19 cellular contexts compared by ENCODE assay signal in genomic region chr17:14320098-14320497, GRCh38. TPM values are rescaled to one million over a fixed set of nuclear protein-coding genes. Genes with fewer than 3 reads are reported as not detected.
"Had no signal": no experiment of that assay in that cellular context is flagged by ENCODE, and none has a peak within 500 bp of the region (broad histone marks: within the 10 kb centered on the region; RNA-seq: fewer than 3 reads in every experiment).

No MANE protein-coding gene starts in this region.

- ATAC-seq: gastroesophageal sphincter; heart right ventricle; stimulated activated naive B cell treated with anti-CD40 and anti-IgM and Interleukin-4, amounts not matched to agents 10 μg/mL and 1 μg/mL and 100 μg/mL, for 72 hours had no signal

- H3K9me3 Mint-ChIP-seq: activated naive CD4-positive, alpha-beta T cell treated with anti-CD3 and anti-CD28 coated beads for 36 hours; dendritic cell treated with granulocyte-macrophage colony-stimulating factor and Interleukin-4, amounts not matched to agents 40 ng/mL and 50 ng/mL, for 4 days; stimulated activated naive B cell treated with anti-CD40 and anti-IgM and Interleukin-4, amounts not matched to agents 10 μg/mL and 1 μg/mL and 100 μg/mL, for 72 hours had no signal

- H3K4me3 ChIP-seq: esophagus muscularis mucosa, gastroesophageal sphincter, heart right ventricle, left ventricle myocardium inferior, thoracic aorta, upper lobe of left lung had no signal

- H3K27ac ChIP-seq: esophagus muscularis mucosa, gastroesophageal sphincter, heart right ventricle, left ventricle myocardium inferior, thoracic aorta, upper lobe of left lung, VCaP had no signal

- H3K27ac Mint-ChIP-seq: activated naive CD4-positive, alpha-beta T cell treated with anti-CD3 and anti-CD28 coated beads for 36 hours; dendritic cell treated with granulocyte-macrophage colony-stimulating factor and Interleukin-4, amounts not matched to agents 40 ng/mL and 50 ng/mL, for 4 days; stimulated activated naive B cell treated with anti-CD40 and anti-IgM and Interleukin-4, amounts not matched to agents 10 μg/mL and 1 μg/mL and 100 μg/mL, for 72 hours had no signal

- H3K9me3 ChIP-seq: esophagus muscularis mucosa, gastroesophageal sphincter, heart right ventricle, left ventricle myocardium inferior, thoracic aorta, upper lobe of left lung had no signal

- H3K27me3 Mint-ChIP-seq: dendritic cell treated with granulocyte-macrophage colony-stimulating factor and Interleukin-4, amounts not matched to agents 40 ng/mL and 50 ng/mL, for 4 days had no signal

- H3K36me3 ChIP-seq: esophagus muscularis mucosa, gastroesophageal sphincter, heart right ventricle, left ventricle myocardium inferior, thoracic aorta, upper lobe of left lung had no signal

- H3K4me1 ChIP-seq: esophagus muscularis mucosa, gastroesophageal sphincter, left ventricle myocardium inferior had no signal

- DNase-seq: activated CD4-positive, alpha-beta T cell treated with anti-CD3 and anti-CD28 coated beads for 1 hour; activated CD4-positive, alpha-beta T cell treated with anti-CD3 and anti-CD28 coated beads, Interleukin-2, amount 50 U/mL, for 48 hours; activated naive CD4-positive, alpha-beta T cell treated with anti-CD3 and anti-CD28 coated beads for 36 hours; effector CD8-positive, alpha-beta T cell; heart right ventricle; kidney glomerular epithelial cell; left ventricle myocardium inferior; mammary epithelial cell; occipital lobe; retina; stimulated activated naive B cell treated with anti-CD40 and anti-IgM and Interleukin-4, amounts not matched to agents 10 μg/mL and 1 μg/mL and 100 μg/mL, for 72 hours; T-helper 1 cell; upper lobe of left lung had no signal

- H3K4me3 Mint-ChIP-seq: activated naive CD4-positive, alpha-beta T cell treated with anti-CD3 and anti-CD28 coated beads for 36 hours; dendritic cell treated with granulocyte-macrophage colony-stimulating factor and Interleukin-4, amounts not matched to agents 40 ng/mL and 50 ng/mL, for 4 days; stimulated activated naive B cell treated with anti-CD40 and anti-IgM and Interleukin-4, amounts not matched to agents 10 μg/mL and 1 μg/mL and 100 μg/mL, for 72 hours had no signal

RNA-seq across cellular contexts. Expression of gene HS3ST3B1, which starts 19.2 kb away (rescaled TPM):
- total RNA-seq: endothelial cell of umbilical vein had no signal
- polyA plus RNA-seq: endothelial cell of umbilical vein had no signal
